ENCODE assay signal across 16 cellular contexts in the genomic region with DNA sequence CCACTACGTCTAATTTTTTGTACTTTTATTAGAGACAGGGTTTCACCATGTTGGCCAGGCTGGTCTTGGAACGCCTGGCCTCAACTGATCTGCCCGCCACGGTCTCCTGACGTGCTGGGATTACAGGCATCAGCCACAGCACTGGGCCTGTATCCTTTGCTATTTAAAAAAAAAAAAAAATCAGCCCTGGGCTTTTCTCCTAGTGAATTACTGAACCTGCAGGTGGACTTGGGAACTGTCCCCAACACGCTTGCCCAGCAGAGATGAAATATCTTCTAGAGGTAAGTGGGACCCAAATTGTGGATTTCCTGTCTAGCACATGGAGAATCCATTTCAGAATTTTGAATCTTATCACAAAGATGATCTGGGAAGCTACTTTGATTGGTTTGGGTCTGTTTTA.
"Had no signal": no experiment of that assay in that cellular context is flagged by ENCODE, and none has a peak within 500 bp of the region (broad histone marks: within the 10 kb centered on the region; RNA-seq: fewer than 3 reads in every experiment).

No MANE protein-coding gene starts in this region.

- H3K4me3 Mint-ChIP-seq: activated naive CD4-positive, alpha-beta T cell treated with anti-CD3 and anti-CD28 coated beads, Interleukin-2, amount 10 ng/mL, durations not matched to agents 7 days and 5 days; activated T-helper 1 cell treated with anti-CD3 and anti-CD28 coated beads, Interleukin-12 subunit alpha, Interleukin-12 subunit beta, Interleukin-2, Interleukin-4 antibody, amounts not matched to agents 30 ng/mL and 10 ng/mL and 1 ng/mL, durations not matched to agents 14 hours and 24 hours and 36 hours; brain; nephron progenitor cell; stimulated activated naive CD8-positive, alpha-beta T cell treated with anti-CD3 and anti-CD28 coated beads, Interleukin-15, Interleukin-2, amounts not matched to agents 100 ng/mL and 50 ng/mL, for 24 hours had no signal

- H3K36me3 ChIP-seq: ovary had no signal

- H3K27me3 ChIP-seq: esophagus muscularis mucosa, ovary, testis, upper lobe of right lung had no signal

- ATAC-seq: left lobe of liver, upper lobe of right lung had no signal

- H3K9me3 Mint-ChIP-seq: activated naive CD4-positive, alpha-beta T cell treated with anti-CD3 and anti-CD28 coated beads, Interleukin-2, amount 10 ng/mL, durations not matched to agents 7 days and 5 days; activated T-helper 1 cell treated with anti-CD3 and anti-CD28 coated beads, Interleukin-12 subunit alpha, Interleukin-12 subunit beta, Interleukin-2, Interleukin-4 antibody, amounts not matched to agents 30 ng/mL and 10 ng/mL and 1 ng/mL, durations not matched to agents 14 hours and 24 hours and 36 hours; stimulated activated naive CD8-positive, alpha-beta T cell treated with anti-CD3 and anti-CD28 coated beads, Interleukin-15, Interleukin-2, amounts not matched to agents 100 ng/mL and 50 ng/mL, for 24 hours had no signal

- H3K9me3 ChIP-seq: esophagus muscularis mucosa, ovary, testis, upper lobe of right lung had no signal

- H3K27ac ChIP-seq: esophagus muscularis mucosa, ovary, testis, upper lobe of right lung had no signal

- H3K4me3 ChIP-seq: esophagus muscularis mucosa, ovary, testis, upper lobe of right lung had no signal

- H3K4me1 ChIP-seq: upper lobe of right lung had no signal

- DNase-seq: activated CD4-positive, alpha-beta T cell treated with anti-CD3 and anti-CD28 coated beads, Interleukin-2, amount 50 U/mL, for 1 hour; activated naive CD4-positive, alpha-beta T cell treated with anti-CD3 and anti-CD28 coated beads, Interleukin-2, amount 10 ng/mL, durations not matched to agents 7 days and 5 days; head of caudate nucleus; nephron progenitor cell; ovary; stimulated activated CD4-positive, alpha-beta T cell treated with anti-CD3 and anti-CD28 coated beads, Interleukin-4, amount 100 ng/mL, for 1 hour; stimulated activated CD8-positive, alpha-beta memory T cell treated with anti-CD3 and anti-CD28 coated beads, Interleukin-4, amount 100 ng/mL, for 48 hours; testis; upper lobe of right lung had no signal

- H3K4me1 Mint-ChIP-seq: nephron progenitor cell had no signal

- FAIRE-seq: islet of Langerhans, TTC549 had no signal

- H3K27ac Mint-ChIP-seq: activated naive CD4-positive, alpha-beta T cell treated with anti-CD3 and anti-CD28 coated beads, Interleukin-2, amount 10 ng/mL, durations not matched to agents 7 days and 5 days; nephron progenitor cell had no signal

- H3K27me3 Mint-ChIP-seq: activated naive CD4-positive, alpha-beta T cell treated with anti-CD3 and anti-CD28 coated beads, Interleukin-2, amount 10 ng/mL, durations not matched to agents 7 days and 5 days; brain; stimulated activated naive CD8-positive, alpha-beta T cell treated with anti-CD3 and anti-CD28 coated beads, Interleukin-15, Interleukin-2, amounts not matched to agents 100 ng/mL and 50 ng/mL, for 24 hours had no signal
